ENCODE assay signal across 8 cellular contexts in genomic region chr7:134316539-134317344, GRCh38.
DNase-seq lines count a peak whose midpoint lies in the region; ATAC-seq lines count a peak whose summit lies in the region.

A gene with protein sequence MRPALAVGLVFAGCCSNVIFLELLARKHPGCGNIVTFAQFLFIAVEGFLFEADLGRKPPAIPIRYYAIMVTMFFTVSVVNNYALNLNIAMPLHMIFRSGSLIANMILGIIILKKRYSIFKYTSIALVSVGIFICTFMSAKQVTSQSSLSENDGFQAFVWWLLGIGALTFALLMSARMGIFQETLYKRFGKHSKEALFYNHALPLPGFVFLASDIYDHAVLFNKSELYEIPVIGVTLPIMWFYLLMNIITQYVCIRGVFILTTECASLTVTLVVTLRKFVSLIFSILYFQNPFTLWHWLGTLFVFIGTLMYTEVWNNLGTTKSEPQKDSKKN (minus strand): TSS chr7:134316930. CDS start chr7:134316751, 179 bp downstream.

- peak; percentile 99 for ATAC-seq in GM19035 (IDR thresholded peaks at IDR 0.05; ENCODE audit: unreplicated experiment)
- peak; percentile 99 for ATAC-seq in HG03354 (IDR thresholded peaks at IDR 0.05; ENCODE audit: poor library complexity, severe bottlenecking, unreplicated experiment)
- ATAC-seq in activated CD4-positive, CD25-positive, alpha-beta regulatory T cell treated with anti-CD3 and anti-CD28 coated beads, Interleukin-2, amount 50 U/mL, for 24 hours, result peak; percentile 100

- DNase-seq in AML-193 (lab: John Stamatoyannopoulos, UW) (peak; percentile 92 to 97), NCI-H446 treated with DMSO at 0.1 percent for 48 hours (lab: John Stamatoyannopoulos, UW) (peak; percentile 91), cerebellar nuclear complex (lab: John Stamatoyannopoulos, UW) (peak; percentile 93 to 97), islet precursor cell (peak; percentile 100)
- peak; percentile 84 to 93 (median 92) for DNase-seq in stimulated activated CD4-positive, alpha-beta T cell treated with anti-CD3 and anti-CD28 coated beads, Interleukin-12 subunit alpha, Interleukin-12 subunit beta, amount 100 ng/mL, for 48 hours (ENCODE audit: low read depth in 2 of 3, low spot score in 1 of 3)

Comparison
In these comparisons a context has a peak if more than half of its experiments do, and no peak if none do; other contexts are left out.
1. Peak in every context shown above with its lines: DNase-seq and ATAC-seq.